Comparison of ENCODE assay signal across 17 cellular contexts in the genomic region with DNA sequence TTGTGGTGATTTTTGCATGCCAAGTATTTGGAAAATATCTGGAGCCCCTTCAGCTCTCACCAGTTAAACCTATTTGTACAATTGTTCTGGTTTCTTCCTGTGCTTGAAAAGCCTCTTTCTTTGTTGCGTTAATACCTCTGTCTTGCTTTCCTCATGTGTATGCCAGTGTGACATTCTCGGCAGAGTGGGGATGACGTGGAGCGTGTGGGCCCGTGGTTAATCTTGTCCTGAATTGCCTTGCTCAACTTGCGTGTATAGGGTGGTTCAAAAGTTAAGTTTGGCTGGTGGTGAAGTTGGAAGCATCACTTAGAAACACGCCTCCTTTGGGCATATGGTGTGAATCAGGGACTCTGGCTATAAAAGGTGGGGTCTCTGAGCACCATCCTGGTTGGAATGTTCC.
A peak's percentile ranks its signal among the peaks of the same experiment; 100 is the strongest.
DNase-seq lines count a peak whose midpoint lies in the region; ATAC-seq and TF ChIP-seq lines count a peak whose summit lies in the region.
"Had no signal": no experiment of that assay in that cellular context is flagged by ENCODE, and none has a peak within 500 bp of the region (broad histone marks: within the 10 kb centered on the region; RNA-seq: fewer than 3 reads in every experiment).

No MANE protein-coding gene starts in this region.

- 74% methylated on average over 7 of the region's 7 CpGs for whole genome bisulfite sequencing in suprapubic skin

- H3K36me3 Mint-ChIP-seq in activated CD8-positive, alpha-beta T cell treated with anti-CD3 and anti-CD28 coated beads, Interleukin-2, amount 10 ng/mL, durations not matched to agents 7 days and 5 days (ENCODE audit: low read depth), result peaks cover 8% of the 10 kb centered on the region
- peaks cover 15% of the 10 kb centered on the region for H3K36me3 Mint-ChIP-seq in activated CD8-positive, alpha-beta T cell treated with anti-CD3 and anti-CD28 coated beads for 36 hours (ENCODE audit: low read depth)

- POLR2A ChIA-PET in activated CD8-positive, alpha-beta T cell treated with anti-CD3 and anti-CD28 coated beads, Interleukin-2, amount 10 ng/mL, durations not matched to agents 7 days and 5 days (lab: Charles Lee), result no interaction called here
- POLR2A ChIA-PET in activated CD8-positive, alpha-beta T cell treated with anti-CD3 and anti-CD28 coated beads for 36 hours (lab: Charles Lee), result no interaction called here

- H3K36me3 ChIP-seq in ascending aorta, result peaks cover 2 to 15% of the 10 kb centered on the region in 2 donors
- peaks cover 8% of the 10 kb centered on the region for H3K36me3 ChIP-seq in right atrium auricular region
- H3K36me3 ChIP-seq in suprapubic skin, result peaks cover 7% of the 10 kb centered on the region
- no peaks in the 10 kb centered on the region for H3K36me3 ChIP-seq in colonic mucosa
- H3K36me3 ChIP-seq: brain microvascular endothelial cell, lower lobe of right lung had no signal

- no peaks in the 10 kb centered on the region for H3K9me3 Mint-ChIP-seq in activated CD8-positive, alpha-beta T cell treated with anti-CD3 and anti-CD28 coated beads, Interleukin-2, amount 10 ng/mL, durations not matched to agents 7 days and 5 days (ENCODE audit: insufficient read depth)
- H3K9me3 Mint-ChIP-seq in activated CD8-positive, alpha-beta T cell treated with anti-CD3 and anti-CD28 coated beads for 36 hours, result peaks cover 5% of the 10 kb centered on the region
- H3K9me3 Mint-ChIP-seq: natural killer cell treated with Interleukin-12 subunit alpha and Interleukin-12 subunit beta and Interleukin-15 and Interleukin-18, amount 100 ng/mL, for 72 hours had no signal

- H3K4me1 ChIP-seq in ascending aorta, result peaks cover 2 to 60% of the 10 kb centered on the region in 2 donors
- H3K4me1 ChIP-seq in right atrium auricular region, result peaks cover 0 to 72% of the 10 kb centered on the region in 2 donors
- peaks cover 60% of the 10 kb centered on the region for H3K4me1 ChIP-seq in suprapubic skin
- peaks cover 10% of the 10 kb centered on the region for H3K4me1 ChIP-seq in colonic mucosa

- ATAC-seq in activated CD8-positive, alpha-beta T cell treated with anti-CD3 and anti-CD28 coated beads, Interleukin-2, amount 10 ng/mL, durations not matched to agents 7 days and 5 days, result no peak
- no peak for ATAC-seq in activated CD8-positive, alpha-beta T cell treated with anti-CD3 and anti-CD28 coated beads for 36 hours
- no peak for ATAC-seq in activated CD4-positive, CD25-positive, alpha-beta regulatory T cell treated with anti-CD3 and anti-CD28 coated beads, Interleukin-2, amount 50 U/mL, for 24 hours
- no peak for ATAC-seq in GM21619 (IDR thresholded peaks at IDR 0.05; ENCODE audit: unreplicated experiment)
- ATAC-seq: lower lobe of right lung; natural killer cell treated with Interleukin-12 subunit alpha and Interleukin-12 subunit beta and Interleukin-15 and Interleukin-18, amount 100 ng/mL, for 72 hours had no signal

- TF ChIP-seq CTCF in activated CD8-positive, alpha-beta T cell treated with anti-CD3 and anti-CD28 coated beads for 36 hours (IDR thresholded peaks at IDR 0.05), result no peak
- TF ChIP-seq CTCF in ascending aorta (IDR thresholded peaks at IDR 0.05) (no peak), right atrium auricular region (IDR thresholded peaks at IDR 0.05) (no peak), suprapubic skin (IDR thresholded peaks at IDR 0.05) (no peak), colonic mucosa (IDR thresholded peaks at IDR 0.05) (no peak)

- no peak for DNase-seq in activated CD8-positive, alpha-beta T cell treated with anti-CD3 and anti-CD28 coated beads, Interleukin-2, amount 10 ng/mL, durations not matched to agents 7 days and 5 days
- DNase-seq in activated CD8-positive, alpha-beta T cell treated with anti-CD3 and anti-CD28 coated beads for 36 hours, result no peak
- DNase-seq in ascending aorta (ENCODE audit: low spot score in 2 of 2) (no peak), right atrium auricular region (ENCODE audit: low spot score) (no peak), suprapubic skin (ENCODE audit: low spot score in 2 of 2) (no peak), colonic mucosa (no peak)
- DNase-seq: activated effector memory CD4-positive, alpha-beta T cell treated with anti-CD3 and anti-CD28 coated beads, Interleukin-2, amount 50 U/mL, for 16 hours; brain microvascular endothelial cell; effector memory CD4-positive, alpha-beta T cell; lower lobe of right lung; NCI-H187; NCI-H524 treated with DMSO at 0.1 percent for 48 hours; stimulated activated CD8-positive, alpha-beta memory T cell treated with anti-CD3 and anti-CD28 coated beads, Interleukin-4, amount 100 ng/mL, for 48 hours had no signal

- H3K9ac ChIP-seq in colonic mucosa (ENCODE audit: low read depth in 2 of 2, low read length in 2 of 2), result no peak overlapping the region

- CTCF ChIA-PET in activated CD8-positive, alpha-beta T cell treated with anti-CD3 and anti-CD28 coated beads, Interleukin-2, amount 10 ng/mL, durations not matched to agents 7 days and 5 days (lab: Charles Lee), result interaction anchor here (1.2 kb wide), 1 partner anchor 11 kb away, joined by 3 read pairs; no protein-coding TSS in a partner anchor
- CTCF ChIA-PET in activated CD8-positive, alpha-beta T cell treated with anti-CD3 and anti-CD28 coated beads for 36 hours (lab: Charles Lee), result no interaction called here

- H3K9me3 ChIP-seq in ascending aorta, result no peaks in the 10 kb centered on the region
- no peaks in the 10 kb centered on the region for H3K9me3 ChIP-seq in right atrium auricular region
- H3K9me3 ChIP-seq in suprapubic skin, result no peaks in the 10 kb centered on the region
- H3K9me3 ChIP-seq in colonic mucosa, result no peaks in the 10 kb centered on the region

- peak overlapping the region in 1 of 2 donors; percentile 3 for H3K4me3 ChIP-seq in ascending aorta
- no peak overlapping the region for H3K4me3 ChIP-seq in right atrium auricular region
- no peak overlapping the region for H3K4me3 ChIP-seq in suprapubic skin
- no peak overlapping the region for H3K4me3 ChIP-seq in colonic mucosa
- H3K4me3 ChIP-seq: lower lobe of right lung, tibial nerve had no signal

- no peak for TF ChIP-seq EP300 in suprapubic skin (IDR thresholded peaks at IDR 0.05)

- H3K4me1 Mint-ChIP-seq in activated CD8-positive, alpha-beta T cell treated with anti-CD3 and anti-CD28 coated beads, Interleukin-2, amount 10 ng/mL, durations not matched to agents 7 days and 5 days (ENCODE audit: low read depth), result peaks cover 44% of the 10 kb centered on the region
- peaks cover 50% of the 10 kb centered on the region for H3K4me1 Mint-ChIP-seq in activated CD8-positive, alpha-beta T cell treated with anti-CD3 and anti-CD28 coated beads for 36 hours (ENCODE audit: low read depth)

- intact Hi-C loops in activated CD8-positive, alpha-beta T cell treated with anti-CD3 and anti-CD28 coated beads for 36 hours (cut with micrococcal nuclease), result no loop called here
- intact Hi-C loops in ascending aorta (cut with DNase I), result no loop called here
- intact Hi-C loops in colonic mucosa (cut with DNase I), result no loop called here

- H3K4me3 Mint-ChIP-seq in activated CD8-positive, alpha-beta T cell treated with anti-CD3 and anti-CD28 coated beads, Interleukin-2, amount 10 ng/mL, durations not matched to agents 7 days and 5 days, result no peak overlapping the region
- H3K4me3 Mint-ChIP-seq in activated CD8-positive, alpha-beta T cell treated with anti-CD3 and anti-CD28 coated beads for 36 hours, result no peak overlapping the region
- H3K4me3 Mint-ChIP-seq: natural killer cell treated with Interleukin-12 subunit alpha and Interleukin-12 subunit beta and Interleukin-15 and Interleukin-18, amount 100 ng/mL, for 72 hours had no signal

- H3K27me3 ChIP-seq in ascending aorta, result no peaks in the 10 kb centered on the region
- H3K27me3 ChIP-seq in right atrium auricular region, result no peaks in the 10 kb centered on the region
- H3K27me3 ChIP-seq in suprapubic skin, result no peaks in the 10 kb centered on the region
- no peaks in the 10 kb centered on the region for H3K27me3 ChIP-seq in colonic mucosa
- H3K27me3 ChIP-seq: brain microvascular endothelial cell, tibial nerve had no signal

- H3K27ac ChIP-seq in ascending aorta, result peak overlapping the region; percentile 69 to 73
- H3K27ac ChIP-seq in right atrium auricular region, result peak overlapping the region; percentile 85 to 90
- peak overlapping the region; percentile 69 for H3K27ac ChIP-seq in suprapubic skin
- no peak overlapping the region for H3K27ac ChIP-seq in colonic mucosa
- H3K27ac ChIP-seq: brain microvascular endothelial cell, lower lobe of right lung had no signal

- TF ChIP-seq POLR2A in suprapubic skin (IDR thresholded peaks at IDR 0.05), result no peak

- H3K27ac Mint-ChIP-seq in activated CD8-positive, alpha-beta T cell treated with anti-CD3 and anti-CD28 coated beads, Interleukin-2, amount 10 ng/mL, durations not matched to agents 7 days and 5 days, result peak overlapping the region; percentile 67
- H3K27ac Mint-ChIP-seq in activated CD8-positive, alpha-beta T cell treated with anti-CD3 and anti-CD28 coated beads for 36 hours, result no peak overlapping the region
- H3K27ac Mint-ChIP-seq: natural killer cell treated with Interleukin-12 subunit alpha and Interleukin-12 subunit beta and Interleukin-15 and Interleukin-18, amount 100 ng/mL, for 72 hours had no signal

- no peaks in the 10 kb centered on the region for H3K27me3 Mint-ChIP-seq in activated CD8-positive, alpha-beta T cell treated with anti-CD3 and anti-CD28 coated beads, Interleukin-2, amount 10 ng/mL, durations not matched to agents 7 days and 5 days (ENCODE audit: low read depth)
- no peaks in the 10 kb centered on the region for H3K27me3 Mint-ChIP-seq in activated CD8-positive, alpha-beta T cell treated with anti-CD3 and anti-CD28 coated beads for 36 hours
- H3K27me3 Mint-ChIP-seq: natural killer cell treated with Interleukin-12 subunit alpha and Interleukin-12 subunit beta and Interleukin-15 and Interleukin-18, amount 100 ng/mL, for 72 hours had no signal
